In the genomic region with DNA sequence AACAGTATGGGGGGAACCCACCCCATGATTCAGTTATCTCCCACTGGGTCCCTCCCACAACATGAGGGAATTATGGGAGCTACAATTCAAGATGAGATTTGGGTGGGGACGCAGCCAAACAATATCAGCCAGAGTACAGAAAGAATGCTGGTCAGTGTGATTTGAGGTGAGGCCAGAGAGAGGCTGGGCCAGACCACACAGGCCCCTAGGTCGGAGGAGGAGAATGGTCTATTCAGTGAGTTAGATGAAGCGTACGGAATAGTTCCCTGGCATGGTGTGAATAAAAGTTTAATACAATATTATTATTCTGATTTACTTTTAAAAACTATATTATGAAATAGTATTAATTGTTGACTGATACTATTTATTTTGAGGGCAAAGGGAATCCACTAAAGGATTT, we compare ENCODE assay signal across 16 cellular contexts.
"Had no signal": no experiment of that assay in that cellular context is flagged by ENCODE, and none has a peak within 500 bp of the region (broad histone marks: within the 10 kb centered on the region; RNA-seq: fewer than 3 reads in every experiment).

No MANE protein-coding gene starts in this region.

- H3K36me3 Mint-ChIP-seq: stimulated activated naive B cell treated with anti-CD40 and anti-IgM and Interleukin-4, amounts not matched to agents 10 μg/mL and 1 μg/mL and 100 μg/mL, for 72 hours had no signal

- H3K27me3 Mint-ChIP-seq: activated CD4-positive, alpha-beta T cell treated with anti-CD3 and anti-CD28 coated beads, Interleukin-2, amount 10 ng/mL, durations not matched to agents 7 days and 5 days; activated naive CD4-positive, alpha-beta T cell treated with anti-CD3 and anti-CD28 coated beads, Interleukin-2, amount 10 ng/mL, durations not matched to agents 7 days and 5 days had no signal

- H3K27ac Mint-ChIP-seq: activated CD4-positive, alpha-beta T cell treated with anti-CD3 and anti-CD28 coated beads, Interleukin-2, amount 10 ng/mL, durations not matched to agents 7 days and 5 days; activated naive CD4-positive, alpha-beta T cell treated with anti-CD3 and anti-CD28 coated beads, Interleukin-2, amount 10 ng/mL, durations not matched to agents 7 days and 5 days; endodermal cell; stimulated activated naive B cell treated with anti-CD40 and anti-IgM and Interleukin-4, amounts not matched to agents 10 μg/mL and 1 μg/mL and 100 μg/mL, for 72 hours; T-helper 1 cell treated with Interleukin-12 subunit alpha and Interleukin-12 subunit beta and Interleukin-4 antibody, amounts not matched to agents 30 μg/mL and 1 μg/mL, for 36 hours had no signal

- H3K4me3 ChIP-seq: ascending aorta, dorsolateral prefrontal cortex, spleen had no signal

- H3K27ac ChIP-seq: epithelial cell of prostate, foreskin keratinocyte had no signal

- H3K4me3 Mint-ChIP-seq: activated CD4-positive, alpha-beta T cell treated with anti-CD3 and anti-CD28 coated beads, Interleukin-2, amount 10 ng/mL, durations not matched to agents 7 days and 5 days; activated naive CD4-positive, alpha-beta T cell treated with anti-CD3 and anti-CD28 coated beads, Interleukin-2, amount 10 ng/mL, durations not matched to agents 7 days and 5 days; endodermal cell; neural crest cell; stimulated activated naive B cell treated with anti-CD40 and anti-IgM and Interleukin-4, amounts not matched to agents 10 μg/mL and 1 μg/mL and 100 μg/mL, for 72 hours; T-helper 1 cell treated with Interleukin-12 subunit alpha and Interleukin-12 subunit beta and Interleukin-4 antibody, amounts not matched to agents 30 μg/mL and 1 μg/mL, for 36 hours had no signal

- H3K27me3 ChIP-seq: ascending aorta, dorsolateral prefrontal cortex, foreskin keratinocyte, spleen had no signal

- DNase-seq: activated CD4-positive, alpha-beta T cell treated with anti-CD3 and anti-CD28 coated beads, Interleukin-2, amount 10 ng/mL, durations not matched to agents 7 days and 5 days; activated CD8-positive, alpha-beta memory T cell treated with anti-CD3 and anti-CD28 coated beads for 24 hours; activated CD8-positive, alpha-beta memory T cell treated with anti-CD3 and anti-CD28 coated beads, Interleukin-2, amount 50 U/mL, for 48 hours; activated effector memory CD4-positive, alpha-beta T cell treated with Interleukin-2 at 50 U/mL for 16 hours; activated naive CD4-positive, alpha-beta T cell treated with anti-CD3 and anti-CD28 coated beads, Interleukin-2, amount 10 ng/mL, durations not matched to agents 7 days and 5 days; activated T-cell treated with anti-CD3 and anti-CD28 coated beads, Interleukin-2, amount 50 U/mL, for 48 hours; dorsolateral prefrontal cortex; endodermal cell; foreskin keratinocyte; mammary epithelial cell; spleen; stimulated activated naive B cell treated with anti-CD40 and anti-IgM and Interleukin-4, amounts not matched to agents 10 μg/mL and 1 μg/mL and 100 μg/mL, for 72 hours had no signal

- H3K4me1 Mint-ChIP-seq: activated CD4-positive, alpha-beta T cell treated with anti-CD3 and anti-CD28 coated beads, Interleukin-2, amount 10 ng/mL, durations not matched to agents 7 days and 5 days; activated naive CD4-positive, alpha-beta T cell treated with anti-CD3 and anti-CD28 coated beads, Interleukin-2, amount 10 ng/mL, durations not matched to agents 7 days and 5 days; stimulated activated naive B cell treated with anti-CD40 and anti-IgM and Interleukin-4, amounts not matched to agents 10 μg/mL and 1 μg/mL and 100 μg/mL, for 72 hours had no signal

- H3K9me3 Mint-ChIP-seq: activated CD4-positive, alpha-beta T cell treated with anti-CD3 and anti-CD28 coated beads, Interleukin-2, amount 10 ng/mL, durations not matched to agents 7 days and 5 days; activated naive CD4-positive, alpha-beta T cell treated with anti-CD3 and anti-CD28 coated beads, Interleukin-2, amount 10 ng/mL, durations not matched to agents 7 days and 5 days; endodermal cell; T-helper 1 cell treated with Interleukin-12 subunit alpha and Interleukin-12 subunit beta and Interleukin-4 antibody, amounts not matched to agents 30 μg/mL and 1 μg/mL, for 36 hours had no signal

- H3K36me3 ChIP-seq: spleen had no signal

- H3K9me3 ChIP-seq: ascending aorta, spleen had no signal
